Comparison of ENCODE assay signal across 8 cellular contexts in genomic region chr17:7404737-7405412, GRCh38. TPM values are rescaled to one million over a fixed set of nuclear protein-coding genes. Genes with fewer than 3 reads are reported as not detected.
DNase-seq lines count a peak whose midpoint lies in the region; ATAC-seq and TF ChIP-seq lines count a peak whose summit lies in the region.

No MANE protein-coding gene starts in this region.

- H3K4me3 ChIP-seq in AG10803 (ENCODE audit: low read length): peak overlapping the region; percentile 80
- H3K4me3 ChIP-seq in cardiac muscle cell: peak overlapping the region; percentile 61
- peak overlapping the region; percentile 78 for H3K4me3 ChIP-seq in rectal smooth muscle tissue (ENCODE audit: low read length)

- peaks cover 11% of the 10 kb centered on the region for H3K4me1 ChIP-seq in cardiac muscle cell (ENCODE audit: low read depth)
- peaks cover 12% of the 10 kb centered on the region for H3K4me1 ChIP-seq in rectal smooth muscle tissue (ENCODE audit: control insufficient read depth, insufficient read depth, low read length)

- ATAC-seq in GM21381 (IDR thresholded peaks at IDR 0.05; ENCODE audit: unreplicated experiment) (peak; percentile 21), HG02938 (IDR thresholded peaks at IDR 0.05; ENCODE audit: unreplicated experiment) (no peak)

- no peaks in the 10 kb centered on the region for H3K9me3 ChIP-seq in cardiac muscle cell (ENCODE audit: low read depth)

- H3K27ac ChIP-seq in cardiac muscle cell (no peak overlapping the region), rectal smooth muscle tissue (ENCODE audit: low read depth, low read length) (peak overlapping the region; percentile 90)

- H3K36me3 ChIP-seq in cardiac muscle cell (no peaks in the 10 kb centered on the region), rectal smooth muscle tissue (ENCODE audit: control insufficient read depth, insufficient read depth, low read length) (peaks cover 2% of the 10 kb centered on the region)

- TF ChIP-seq CTCF in AG10803 (conservative IDR thresholded peaks at IDR 0.05; ENCODE audit: low read length) (no peak), cardiac muscle cell (IDR thresholded peaks at IDR 0.05; ENCODE audit: low read depth, low read length) (no peak)

- H3K9ac ChIP-seq in rectal smooth muscle tissue (ENCODE audit: low read length): peak overlapping the region; percentile 16

- no peak for DNase-seq in AG10803 (ENCODE audit: low read depth)
- DNase-seq in NCI-H1092 (lab: John Stamatoyannopoulos, UW): peak; percentile 51
- DNase-seq in activated naive CD4-positive, alpha-beta T cell treated with Interleukin-2 at 50 U/mL for 16 hours: peak; percentile 74
- DNase-seq in cardiac muscle cell (ENCODE audit: low read depth in 1 of 2, low spot score in 1 of 2): peak; percentile 33 to 75
- DNase-seq in LoVo (ENCODE audit: low spot score): no peak

- no peaks in the 10 kb centered on the region for H3K27me3 ChIP-seq in cardiac muscle cell
- H3K27me3 ChIP-seq in rectal smooth muscle tissue (ENCODE audit: control insufficient read depth, insufficient read depth, low read length): peaks cover 2% of the 10 kb centered on the region

RNA-seq across cellular contexts. Expression of gene TMEM256, which starts 1.0 kb away (rescaled TPM):
- 85.4 and 122 TPM in 2 replicates for total RNA-seq in cardiac muscle cell
- polyA plus RNA-seq in cardiac muscle cell: 117 and 193 TPM in 2 replicates

RNA-seq across cellular contexts. Expression of gene NLGN2, which starts 2.8 kb away (rescaled TPM):
- 14.8 and 26.3 TPM in 2 replicates for total RNA-seq in cardiac muscle cell
- polyA plus RNA-seq in cardiac muscle cell: 5.2 and 8.4 TPM in 2 replicates

RNA-seq across cellular contexts. Expression of gene PLSCR3, which starts 10.6 kb away (rescaled TPM):
- 25.9 and 33.4 TPM in 2 replicates for total RNA-seq in cardiac muscle cell
- 39.1 and 40.3 TPM in 2 replicates for polyA plus RNA-seq in cardiac muscle cell

RNA-seq across cellular contexts. Expression of gene SPEM1, which starts 15.2 kb away (rescaled TPM):
- total RNA-seq in cardiac muscle cell: not detected in 2 replicates
- polyA plus RNA-seq in cardiac muscle cell: not detected in 2 replicates

RNA-seq across cellular contexts. Expression of gene SPEM2, which starts 20.5 kb away (rescaled TPM):
- not detected in 2 replicates for total RNA-seq in cardiac muscle cell
- not detected in 2 replicates for polyA plus RNA-seq in cardiac muscle cell

Comparison
In these comparisons a context has a peak if more than half of its experiments do, and no peak if none do; other contexts are left out.
1. DNase-seq: peak in NCI-H1092 (single experiment), activated naive CD4-positive, alpha-beta T cell treated with Interleukin-2 at 50 U/mL for 16 hours (single experiment) and cardiac muscle cell (2 of 2); none in AG10803 (single experiment) and LoVo (single experiment).
2. Peak in every context shown above with its lines, with median percentiles within 50 percentile points of each other: H3K4me3 ChIP-seq.